ENCODE assay signal across 17 cellular contexts in genomic region chr9:98326402-98327248, GRCh38.
DNase-seq lines count a peak whose midpoint lies in the region; ATAC-seq, FAIRE-seq and TF ChIP-seq lines count a peak whose summit lies in the region.
"Had no signal": no experiment of that assay in that cellular context is flagged by ENCODE, and none has a peak within 500 bp of the region (broad histone marks: within the 10 kb centered on the region; RNA-seq: fewer than 3 reads in every experiment).

No MANE protein-coding gene starts in this region.

- intact Hi-C loops in Right ventricle myocardium inferior (cut with DNase I) = no loop called here
- intact Hi-C loops in esophagus muscularis mucosa (cut with DNase I) = no loop called here

- no peak for ATAC-seq in Right ventricle myocardium inferior
- no peak for ATAC-seq in GM18520 (IDR thresholded peaks at IDR 0.05; ENCODE audit: unreplicated experiment)
- ATAC-seq: T-helper 17 cell had no signal

- TF ChIP-seq EP300 in esophagus muscularis mucosa (IDR thresholded peaks at IDR 0.05) = no peak

- H3K36me3 ChIP-seq in right atrium auricular region = no peaks in the 10 kb centered on the region
- no peaks in the 10 kb centered on the region for H3K36me3 ChIP-seq in esophagus muscularis mucosa
- H3K36me3 ChIP-seq: uterus had no signal

- TF ChIP-seq CTCF in right atrium auricular region (IDR thresholded peaks at IDR 0.05) (no peak), esophagus muscularis mucosa (IDR thresholded peaks at IDR 0.05) (no peak)

- no peak for FAIRE-seq in GM12891 (lab: Jason Lieb, UNC)
- FAIRE-seq: bronchial epithelial cell, endometrium had no signal

- 91% methylated on average over 3 of the region's 3 CpGs for WGBS in esophagus muscularis mucosa

- H3K27ac ChIP-seq in right atrium auricular region (no peak overlapping the region), esophagus muscularis mucosa (replicated peaks in 1 of 4) (no peak overlapping the region)
- H3K27ac ChIP-seq: KMS-11, uterus had no signal

- H3K4me3 ChIP-seq in right atrium auricular region (no peak overlapping the region), esophagus muscularis mucosa (no peak overlapping the region)
- H3K4me3 ChIP-seq: uterus had no signal

- DNase-seq in right atrium auricular region (ENCODE audit: low spot score) (peak; percentile 16), Right ventricle myocardium inferior (ENCODE audit: missing footprints) (no peak), NCI-H69 (lab: John Stamatoyannopoulos, UW) (peak; percentile 41), esophagus muscularis mucosa (ENCODE audit: extremely low spot score) (peak; percentile 53), C1 segment of cervical spinal cord (lab: John Stamatoyannopoulos, UW) (no peak), retina (no peak), GM12891 (ENCODE audit: insufficient read length, low spot score) (no peak)
- DNase-seq: activated CD4-positive, alpha-beta T cell treated with anti-CD3 and anti-CD28 coated beads, Interleukin-2, amount 50 U/mL, for 4 hours; activated gamma-delta T cell; DMS79 treated with DMSO at 0.1 percent for 48 hours; nucleus accumbens; T-helper 17 cell; uterus had no signal

- TF ChIP-seq POLR2A in esophagus muscularis mucosa (IDR thresholded peaks at IDR 0.05; ENCODE audit: low read depth) (no peak), GM12891 (IDR thresholded peaks at IDR 0.05; ENCODE audit: low read depth, low read length) (no peak)

- no peaks in the 10 kb centered on the region for H3K27me3 ChIP-seq in right atrium auricular region
- no peaks in the 10 kb centered on the region for H3K27me3 ChIP-seq in esophagus muscularis mucosa
- H3K27me3 ChIP-seq: uterus had no signal

- H3K9me3 ChIP-seq in right atrium auricular region (no peaks in the 10 kb centered on the region), esophagus muscularis mucosa (no peaks in the 10 kb centered on the region)
- H3K9me3 ChIP-seq: uterus had no signal

- H3K4me1 ChIP-seq in right atrium auricular region (no peaks in the 10 kb centered on the region), esophagus muscularis mucosa (peaks cover 0 to 5% (median 0%) of the 10 kb centered on the region in 4 donors)
- H3K4me1 ChIP-seq: uterus had no signal

TF ChIP-seq in GM12891, 5 proteins besides CTCF, POLR2A, EP300 and RAD21:
- TF ChIP-seq POU2F2 (IDR thresholded peaks at IDR 0.05; ENCODE audit: low read depth, low read length) (no peak), PAX5 (IDR thresholded peaks at IDR 0.05; ENCODE audit: insufficient read depth, low read length, severe bottlenecking) (no peak), POLR2AphosphoS5 (IDR thresholded peaks at IDR 0.05; ENCODE audit: low read depth, low read length) (no peak), SPI1 (IDR thresholded peaks at IDR 0.05; ENCODE audit: low read depth, low read length) (no peak), TAF1 (IDR thresholded peaks at IDR 0.05; ENCODE audit: low read depth, low read length) (no peak)

Comparison
In these comparisons a context has a peak if more than half of its experiments do, and no peak if none do; other contexts are left out.
1. DNase-seq: peak in right atrium auricular region (single experiment), NCI-H69 (single experiment) and esophagus muscularis mucosa (single experiment); none in Right ventricle myocardium inferior (single experiment), C1 segment of cervical spinal cord (0 of 14), retina (single experiment) and GM12891 (single experiment).